37 cellular contexts compared by ENCODE assay signal in the genomic region with DNA sequence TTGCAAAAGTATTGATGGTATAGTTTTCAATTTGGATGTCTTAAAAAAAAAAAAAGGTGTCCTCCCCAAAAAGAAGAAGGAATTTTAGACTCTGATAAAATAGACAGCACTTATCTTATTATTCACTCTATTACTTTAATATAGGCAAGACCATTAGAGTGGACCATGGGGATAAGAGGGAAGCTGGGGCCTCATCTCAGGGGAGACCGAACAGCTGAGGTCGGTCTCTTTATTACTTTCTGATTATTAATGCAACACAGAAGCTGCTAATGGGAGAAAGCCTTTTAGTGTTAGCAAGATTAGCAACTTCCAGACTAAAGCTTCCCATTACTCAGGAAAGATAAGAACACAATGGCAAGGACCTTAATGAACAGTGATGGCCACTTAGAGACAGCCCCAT.
"Had no signal": no experiment of that assay in that cellular context is flagged by ENCODE, and none has a peak within 500 bp of the region (broad histone marks: within the 10 kb centered on the region; RNA-seq: fewer than 3 reads in every experiment).

No MANE protein-coding gene starts in this region.

- H3K4me1 ChIP-seq: adrenal gland, body of pancreas, breast epithelium had no signal

- H3K4me1 Mint-ChIP-seq: activated CD4-positive, alpha-beta memory T cell treated with anti-CD3 and anti-CD28 coated beads, Interleukin-2, amount 10 ng/mL, durations not matched to agents 7 days and 5 days; activated CD4-positive, alpha-beta T cell treated with anti-CD3 and anti-CD28 coated beads for 36 hours; activated CD4-positive, alpha-beta T cell treated with anti-CD3 and anti-CD28 coated beads, Interleukin-2, amount 10 ng/mL, durations not matched to agents 7 days and 5 days; activated CD8-positive, alpha-beta memory T cell treated with anti-CD3 and anti-CD28 coated beads, Interleukin-2, amount 10 ng/mL, durations not matched to agents 7 days and 5 days; activated naive CD8-positive, alpha-beta T cell treated with anti-CD3 and anti-CD28 coated beads for 36 hours had no signal

- H3K27ac ChIP-seq: adrenal gland, body of pancreas, brain microvascular endothelial cell, breast epithelium, VCaP had no signal

- H3K27me3 Mint-ChIP-seq: activated CD4-positive, alpha-beta T cell treated with anti-CD3 and anti-CD28 coated beads for 36 hours had no signal

- H3K4me3 Mint-ChIP-seq: activated CD4-positive, alpha-beta memory T cell treated with anti-CD3 and anti-CD28 coated beads, Interleukin-2, amount 10 ng/mL, durations not matched to agents 7 days and 5 days; activated CD4-positive, alpha-beta T cell treated with anti-CD3 and anti-CD28 coated beads for 36 hours; activated CD4-positive, alpha-beta T cell treated with anti-CD3 and anti-CD28 coated beads, Interleukin-2, amount 10 ng/mL, durations not matched to agents 7 days and 5 days; activated CD8-positive, alpha-beta memory T cell treated with anti-CD3 and anti-CD28 coated beads, Interleukin-2, amount 10 ng/mL, durations not matched to agents 7 days and 5 days; activated CD8-positive, alpha-beta T cell treated with anti-CD3 and anti-CD28 coated beads, Interleukin-2, amount 10 ng/mL, durations not matched to agents 7 days and 5 days; activated naive CD4-positive, alpha-beta T cell treated with anti-CD3 and anti-CD28 coated beads for 36 hours; activated naive CD8-positive, alpha-beta T cell treated with anti-CD3 and anti-CD28 coated beads for 36 hours; activated T-cell treated with anti-CD3 and anti-CD28 coated beads, Interleukin-2, amount 50 U/mL, for 24 hours; T-helper 1 cell treated with Interleukin-12 subunit alpha and Interleukin-12 subunit beta and Interleukin-4 antibody, amounts not matched to agents 30 μg/mL and 1 μg/mL, for 36 hours; T-helper 2 cell treated with Interferon-gamma antibody and Interleukin-4, amounts not matched to agents 5 μg/mL and 100 μg/mL, for 36 hours; WTC11 had no signal

- H3K27ac Mint-ChIP-seq: activated CD4-positive, alpha-beta memory T cell treated with anti-CD3 and anti-CD28 coated beads, Interleukin-2, amount 10 ng/mL, durations not matched to agents 7 days and 5 days; activated CD4-positive, alpha-beta T cell treated with anti-CD3 and anti-CD28 coated beads for 36 hours; activated CD4-positive, alpha-beta T cell treated with anti-CD3 and anti-CD28 coated beads, Interleukin-2, amount 10 ng/mL, durations not matched to agents 7 days and 5 days; activated CD8-positive, alpha-beta memory T cell treated with anti-CD3 and anti-CD28 coated beads, Interleukin-2, amount 10 ng/mL, durations not matched to agents 7 days and 5 days; activated CD8-positive, alpha-beta T cell treated with anti-CD3 and anti-CD28 coated beads, Interleukin-2, amount 10 ng/mL, durations not matched to agents 7 days and 5 days; activated naive CD4-positive, alpha-beta T cell treated with anti-CD3 and anti-CD28 coated beads for 36 hours; activated naive CD4-positive, alpha-beta T cell treated with anti-CD3 and anti-CD28 coated beads, Interleukin-2, amount 50 U/mL, for 72 hours; activated naive CD8-positive, alpha-beta T cell treated with anti-CD3 and anti-CD28 coated beads for 36 hours; activated T-cell treated with anti-CD3 and anti-CD28 coated beads, Interleukin-2, amount 50 U/mL, for 24 hours; activated T-helper 2 cell treated with anti-CD3 and anti-CD28 coated beads, Interferon-gamma antibody, Interleukin-2, Interleukin-4, amounts not matched to agents 10 μg/mL and 5 μg/mL and 100 μg/mL, durations not matched to agents 14 hours and 24 hours and 36 hours; T-helper 1 cell treated with Interleukin-12 subunit alpha and Interleukin-12 subunit beta and Interleukin-4 antibody, amounts not matched to agents 30 μg/mL and 1 μg/mL, for 36 hours; T-helper 2 cell treated with Interferon-gamma antibody and Interleukin-4, amounts not matched to agents 5 μg/mL and 100 μg/mL, for 36 hours; WTC11 had no signal

- H3K4me3 ChIP-seq: adrenal gland, body of pancreas, breast epithelium had no signal

- H3K36me3 ChIP-seq: adrenal gland, brain microvascular endothelial cell, breast epithelium had no signal

- H3K36me3 Mint-ChIP-seq: activated CD8-positive, alpha-beta memory T cell treated with anti-CD3 and anti-CD28 coated beads, Interleukin-2, amount 10 ng/mL, durations not matched to agents 7 days and 5 days; activated naive CD4-positive, alpha-beta T cell treated with anti-CD3 and anti-CD28 coated beads, Interleukin-2, amount 50 U/mL, for 72 hours; activated naive CD8-positive, alpha-beta T cell treated with anti-CD3 and anti-CD28 coated beads for 36 hours; WTC11 had no signal

- ATAC-seq: activated CD4-positive, alpha-beta T cell treated with anti-CD3 and anti-CD28 coated beads for 36 hours; activated CD4-positive, CD25-positive, alpha-beta regulatory T cell treated with anti-CD3 and anti-CD28 coated beads, Interleukin-2, amount 50 U/mL, for 24 hours; activated CD8-positive, alpha-beta memory T cell treated with anti-CD3 and anti-CD28 coated beads, Interleukin-2, amount 10 ng/mL, durations not matched to agents 7 days and 5 days; activated CD8-positive, alpha-beta T cell treated with anti-CD3 and anti-CD28 coated beads, Interleukin-2, amount 10 ng/mL, durations not matched to agents 7 days and 5 days; activated naive CD4-positive, alpha-beta T cell treated with anti-CD3 and anti-CD28 coated beads, Interleukin-2, amount 50 U/mL, for 72 hours; body of pancreas; WTC11 had no signal

- FAIRE-seq: astrocyte, TTC549 had no signal

- H3K27me3 ChIP-seq: adrenal gland, body of pancreas, brain microvascular endothelial cell, breast epithelium had no signal

- H3K9me3 Mint-ChIP-seq: activated CD4-positive, alpha-beta memory T cell treated with anti-CD3 and anti-CD28 coated beads, Interleukin-2, amount 10 ng/mL, durations not matched to agents 7 days and 5 days; activated CD4-positive, alpha-beta T cell treated with anti-CD3 and anti-CD28 coated beads, Interleukin-2, amount 10 ng/mL, durations not matched to agents 7 days and 5 days; activated naive CD4-positive, alpha-beta T cell treated with anti-CD3 and anti-CD28 coated beads for 36 hours; activated naive CD4-positive, alpha-beta T cell treated with anti-CD3 and anti-CD28 coated beads, Interleukin-2, amount 50 U/mL, for 72 hours; activated naive CD8-positive, alpha-beta T cell treated with anti-CD3 and anti-CD28 coated beads for 36 hours; activated T-cell treated with anti-CD3 and anti-CD28 coated beads, Interleukin-2, amount 50 U/mL, for 24 hours; activated T-helper 2 cell treated with anti-CD3 and anti-CD28 coated beads, Interferon-gamma antibody, Interleukin-2, Interleukin-4, amounts not matched to agents 10 μg/mL and 5 μg/mL and 100 μg/mL, durations not matched to agents 14 hours and 24 hours and 36 hours; T-helper 1 cell treated with Interleukin-12 subunit alpha and Interleukin-12 subunit beta and Interleukin-4 antibody, amounts not matched to agents 30 μg/mL and 1 μg/mL, for 36 hours; T-helper 2 cell treated with Interferon-gamma antibody and Interleukin-4, amounts not matched to agents 5 μg/mL and 100 μg/mL, for 36 hours; WTC11 had no signal

- DNase-seq: activated CD4-positive, alpha-beta memory T cell treated with anti-CD3 and anti-CD28 coated beads, Interleukin-2, amount 10 ng/mL, durations not matched to agents 7 days and 5 days; activated CD4-positive, alpha-beta T cell treated with anti-CD3 and anti-CD28 coated beads for 1 hour; activated CD4-positive, alpha-beta T cell treated with anti-CD3 and anti-CD28 coated beads for 36 hours; activated CD4-positive, alpha-beta T cell treated with anti-CD3 and anti-CD28 coated beads for 48 hours; activated CD4-positive, alpha-beta T cell treated with anti-CD3 and anti-CD28 coated beads, Interleukin-2, amount 10 ng/mL, durations not matched to agents 7 days and 5 days; activated CD4-positive, alpha-beta T cell treated with anti-CD3 and anti-CD28 coated beads, Interleukin-2, amount 50 U/mL, for 48 hours; activated CD4-positive, CD25-positive, alpha-beta regulatory T cell; activated CD8-positive, alpha-beta memory T cell treated with anti-CD3 and anti-CD28 coated beads for 24 hours; activated CD8-positive, alpha-beta memory T cell treated with anti-CD3 and anti-CD28 coated beads, Interleukin-2, amount 10 ng/mL, durations not matched to agents 7 days and 5 days; activated CD8-positive, alpha-beta memory T cell treated with anti-CD3 and anti-CD28 coated beads, Interleukin-2, amount 50 U/mL, for 48 hours; activated CD8-positive, alpha-beta T cell treated with anti-CD3 and anti-CD28 coated beads, Interleukin-2, amount 10 ng/mL, durations not matched to agents 7 days and 5 days; activated effector memory CD4-positive, alpha-beta T cell treated with Interleukin-2 at 50 U/mL for 16 hours; activated gamma-delta T cell; activated naive CD4-positive, alpha-beta T cell treated with anti-CD3 and anti-CD28 coated beads for 36 hours; activated naive CD4-positive, alpha-beta T cell treated with anti-CD3 and anti-CD28 coated beads, Interleukin-2, amount 50 U/mL, for 16 hours; activated naive CD8-positive, alpha-beta T cell treated with anti-CD3 and anti-CD28 coated beads for 36 hours; activated T-cell treated with anti-CD3 and anti-CD28 coated beads, Interleukin-2, amount 50 U/mL, for 24 hours; activated T-cell treated with anti-CD3 and anti-CD28 coated beads, Interleukin-2, amount 50 U/mL, for 48 hours; adrenal gland; amniotic stem cell; aorta; body of pancreas; brain microvascular endothelial cell; central memory CD4-positive, alpha-beta T cell; T-helper 1 cell; T-helper 2 cell; T-helper 9 cell had no signal

- H3K9me3 ChIP-seq: adrenal gland, body of pancreas, breast epithelium had no signal
